ENCODE assay signal across 8 cellular contexts in the genomic region with DNA sequence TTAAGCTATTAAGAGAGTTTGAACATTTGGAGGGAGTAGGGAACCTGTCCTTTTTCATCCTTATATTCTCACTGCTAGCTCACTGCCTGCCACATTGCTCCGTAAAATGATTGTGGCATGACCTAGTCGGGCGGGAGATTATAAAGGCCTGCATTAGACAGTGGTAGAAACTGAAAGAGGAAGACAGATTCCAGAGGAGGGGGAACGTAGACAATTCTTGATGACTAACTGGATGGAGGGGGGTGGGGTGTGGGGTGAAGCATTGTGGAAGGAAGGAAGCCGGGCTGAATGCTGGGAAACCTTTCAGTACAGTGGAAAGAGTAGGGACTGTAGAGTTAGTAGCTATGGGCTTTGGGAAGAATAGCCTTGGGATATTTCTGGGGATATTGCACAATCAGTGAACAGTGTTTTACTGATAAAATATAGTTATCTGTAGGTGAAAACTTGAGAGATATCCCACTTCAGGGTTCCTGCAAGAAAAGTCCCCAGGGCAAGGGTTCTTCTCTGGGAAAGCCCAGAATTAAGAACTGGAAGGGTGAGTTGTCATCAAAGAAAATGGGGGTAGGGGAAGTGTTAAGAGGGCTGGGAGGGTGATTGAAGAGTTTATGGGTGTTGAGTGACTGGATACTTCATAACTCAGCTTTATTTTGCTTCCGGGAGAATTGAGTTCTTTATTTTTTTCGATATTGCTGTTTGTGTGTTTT. TPM values are rescaled to one million over a fixed set of nuclear protein-coding genes. Genes with fewer than 3 reads are reported as not detected.
DNase-seq lines count a peak whose midpoint lies in the region; ATAC-seq and TF ChIP-seq lines count a peak whose summit lies in the region.

No MANE protein-coding gene starts in this region.

- intact Hi-C loops in OCI-LY7 (cut with micrococcal nuclease; ENCODE audit: unreplicated experiment), result no loop called here

- no TSS peak for BruUV-seq in OCI-LY7 (replicated peaks; lab: Mats Ljungman, UMichigan)

- POLR2A ChIA-PET in OCI-LY7 (lab: Charles Lee), result interaction anchor here (0.7 to 2.5 kb wide), 3 partner anchors 17 to 79 kb away, joined by 3 to 6 read pairs (median 4); no protein-coding TSS in a partner anchor

- no peaks in the 10 kb centered on the region for H3K9me2 ChIP-seq in OCI-LY7 (ENCODE audit: insufficient read depth, low read length)

- H3K27ac ChIP-seq in OCI-LY7 (ENCODE audit: low read depth, low read length, poor library complexity, severe bottlenecking), result no peak overlapping the region
- H3K27ac ChIP-seq in foreskin keratinocyte, result peak overlapping the region; percentile 95
- peak overlapping the region; percentile 88 for H3K27ac ChIP-seq in neutrophil

- no peak overlapping the region for H2AFZ ChIP-seq in OCI-LY7 (ENCODE audit: low read length)

- peaks cover 67% of the 10 kb centered on the region for H3K79me2 ChIP-seq in OCI-LY7 (ENCODE audit: insufficient read depth, low read depth, low read length)

- H3K4me2 ChIP-seq in OCI-LY7 (ENCODE audit: low read length), result peak overlapping the region; percentile 91

- no peaks in the 10 kb centered on the region for H3K9me3 ChIP-seq in OCI-LY7 (ENCODE audit: low read length)
- no peaks in the 10 kb centered on the region for H3K9me3 ChIP-seq in neutrophil

- peaks cover 29% of the 10 kb centered on the region for H4K20me1 ChIP-seq in OCI-LY7 (ENCODE audit: insufficient read depth, low read length)

- ATAC-seq in foreskin keratinocyte (peak; percentile 65), GM21723 (IDR thresholded peaks at IDR 0.05; ENCODE audit: unreplicated experiment) (no peak), HG03354 (IDR thresholded peaks at IDR 0.05; ENCODE audit: poor library complexity, severe bottlenecking, unreplicated experiment) (no peak)

- CTCF ChIA-PET in OCI-LY7 (lab: Charles Lee; ENCODE audit: unreplicated experiment), result no interaction called here

- peaks cover 37% of the 10 kb centered on the region for H3K4me1 ChIP-seq in OCI-LY7 (ENCODE audit: insufficient read depth, low read length, poor library complexity, severe bottlenecking)
- peaks cover 28% of the 10 kb centered on the region for H3K4me1 ChIP-seq in foreskin keratinocyte
- H3K4me1 ChIP-seq in neutrophil (ENCODE audit: control insufficient read depth in 1 of 2, insufficient read depth in 1 of 2, low read depth in 1 of 2, low read length in 1 of 2), result peaks cover 28 to 31% of the 10 kb centered on the region in 2 experiments

- H3K27me3 ChIP-seq in GM06990 (replicated peaks; ENCODE audit: control insufficient read depth, insufficient read depth, low read length) (no peaks in the 10 kb centered on the region), foreskin keratinocyte (no peaks in the 10 kb centered on the region), neutrophil (no peaks in the 10 kb centered on the region)

- H3K36me3 ChIP-seq in GM06990 (ENCODE audit: control insufficient read depth, insufficient read depth, low read length) (peaks cover 3% of the 10 kb centered on the region), OCI-LY7 (ENCODE audit: insufficient read depth, low read length) (peaks cover 28% of the 10 kb centered on the region), neutrophil (peaks cover 8% of the 10 kb centered on the region)

- DNase-seq in GM06990 (ENCODE audit: extremely low read depth, insufficient read length) (no peak), OCI-LY7 (ENCODE audit: low spot score) (peak; percentile 42), foreskin keratinocyte (peak; percentile 78 to 88), ureter (ENCODE audit: low spot score) (peak; percentile 88)
- peak; percentile 32 for DNase-seq in activated effector memory CD4-positive, alpha-beta T cell treated with Interleukin-2 at 50 U/mL for 16 hours

- TF ChIP-seq CTCF in GM06990 (IDR thresholded peaks at IDR 0.05; ENCODE audit: insufficient read depth, low read length, poor library complexity, severe bottlenecking), result no peak
- TF ChIP-seq CTCF in OCI-LY7 (conservative IDR thresholded peaks at IDR 0.05; ENCODE audit: low read length), result no peak
- no peak for TF ChIP-seq CTCF in foreskin keratinocyte (conservative IDR thresholded peaks at IDR 0.05)
- TF ChIP-seq CTCF in neutrophil (IDR thresholded peaks at IDR 0.05), result no peak

- H3K4me3 ChIP-seq in GM06990 (replicated peaks; ENCODE audit: low read depth, low read length), result peak overlapping the region; percentile 84
- peak overlapping the region; percentile 96 for H3K4me3 ChIP-seq in OCI-LY7 (ENCODE audit: low read depth, low read length, poor library complexity, severe bottlenecking)
- H3K4me3 ChIP-seq in neutrophil (ENCODE audit: low read depth in 1 of 2, low read length in 1 of 2), result peak overlapping the region; percentile 88 to 96

RNA-seq across cellular contexts. Expression of gene MED15, which starts 2.1 kb away (rescaled TPM):
- total RNA-seq in OCI-LY7 (2014; rRNA removed; shearing (Covaris generic)), result 26.7 and 28.7 TPM in 2 replicates
- total RNA-seq in OCI-LY7 (2022) (62.5 and 79.2 TPM in 2 replicates), foreskin keratinocyte (49.3 and 61.4 TPM in 2 replicates), ureter (119 TPM)
- 60.0 and 71.4 TPM in 2 replicates for polyA plus RNA-seq in foreskin keratinocyte

RNA-seq across cellular contexts. Expression of gene KLHL22, which starts 13.9 kb away (rescaled TPM):
- total RNA-seq in OCI-LY7 (2014; rRNA removed; shearing (Covaris generic)), result 11.4 and 14.8 TPM in 2 replicates
- 32.9 and 38.1 TPM in 2 replicates for total RNA-seq in OCI-LY7 (2022)
- 12.4 and 14.3 TPM in 2 replicates for total RNA-seq in foreskin keratinocyte
- polyA plus RNA-seq in foreskin keratinocyte, result 10.7 and 12.5 TPM in 2 replicates
- 26.2 TPM for total RNA-seq in ureter
